In genomic region chr20:1392443-1392692, GRCh38 we compare ENCODE assay signal across 8 cellular contexts. TPM values are rescaled to one million over a fixed set of nuclear protein-coding genes. Genes with fewer than 3 reads are reported as not detected.
A peak's percentile ranks its signal among the peaks of the same experiment; 100 is the strongest.
DNase-seq lines count a peak whose midpoint lies in the region; ATAC-seq, FAIRE-seq and TF ChIP-seq lines count a peak whose summit lies in the region.

No MANE protein-coding gene starts in this region.

- TF ChIP-seq CTCF in CD8-positive, alpha-beta T cell (IDR thresholded peaks at IDR 0.05), result no peak
- TF ChIP-seq CTCF in HCT116 (IDR thresholded peaks at IDR 0.05 in 2 of 3, conservative IDR thresholded peaks at IDR 0.05 in 1 of 3; ENCODE audit: borderline replicate concordance in 1 of 3, insufficient read depth in 1 of 3, low read depth in 2 of 3, low read length in 2 of 3), result no peak
- no peak for TF ChIP-seq CTCF in WERI-Rb-1 (IDR thresholded peaks at IDR 0.05; ENCODE audit: low read depth, low read length)
- no peak for TF ChIP-seq CTCF in glutamatergic neuron (IDR thresholded peaks at IDR 0.05; ENCODE audit: partially characterized antibody, unreplicated experiment)
- no peak for TF ChIP-seq CTCF in GM13976 (IDR thresholded peaks at IDR 0.05; ENCODE audit: borderline replicate concordance, control extremely low read depth, extremely low read depth, insufficient read depth, missing control alignments)

- no peaks in the 10 kb centered on the region for H3K27me3 Mint-ChIP-seq in CD8-positive, alpha-beta T cell (ENCODE audit: low read depth)
- peaks cover 25% of the 10 kb centered on the region for H3K27me3 Mint-ChIP-seq in glutamatergic neuron (ENCODE audit: unreplicated experiment)

- peak overlapping the region; percentile 62 for H3K4me3 ChIP-seq in CD8-positive, alpha-beta T cell (ENCODE audit: low read depth, low read length)
- H3K4me3 ChIP-seq in HCT116 (replicated peaks in 1 of 2; ENCODE audit: low read depth in 1 of 2, low read length in 2 of 2), result peak overlapping the region; percentile 98 to 99
- peak overlapping the region; percentile 61 for H3K4me3 ChIP-seq in WERI-Rb-1 (ENCODE audit: low read depth, low read length)
- peak overlapping the region; percentile 94 to 96 for H3K4me3 ChIP-seq in small intestine (ENCODE audit: low read depth in 1 of 2, low read length in 2 of 2)

- BruUV-seq in HCT116 (replicated peaks; lab: Mats Ljungman, UMichigan), result no TSS peak

- TF ChIP-seq POLR2A in HCT116 (IDR thresholded peaks at IDR 0.05; ENCODE audit: borderline replicate concordance, extremely low read depth, insufficient read depth, insufficient read length), result no peak

- CTCF ChIA-PET in CD8-positive, alpha-beta T cell (lab: Charles Lee), result interaction anchor here (0.8 to 1.4 kb wide), 3 partner anchors 10 to 56 kb away, joined by 3 to 5 read pairs (median 3); no protein-coding TSS in a partner anchor
- CTCF ChIA-PET in HCT116 (lab: Charles Lee), result no interaction called here

- peaks cover 54% of the 10 kb centered on the region for H3K79me2 ChIP-seq in HCT116 (ENCODE audit: insufficient read depth, low read length)

- no peaks in the 10 kb centered on the region for H3K9me3 ChIP-seq in CD8-positive, alpha-beta T cell (ENCODE audit: low read length)
- H3K9me3 ChIP-seq in HCT116 (ENCODE audit: control insufficient read depth in 1 of 2, insufficient read depth in 1 of 2, low read depth in 1 of 2, low read length in 2 of 2) (no peaks in the 10 kb centered on the region), WERI-Rb-1 (ENCODE audit: severe bottlenecking) (no peaks in the 10 kb centered on the region), small intestine (ENCODE audit: control insufficient read depth, low read depth) (no peaks in the 10 kb centered on the region)

- no peaks in the 10 kb centered on the region for H4K20me1 ChIP-seq in HCT116 (ENCODE audit: insufficient read depth)

- H3K4me1 ChIP-seq in CD8-positive, alpha-beta T cell (ENCODE audit: insufficient read depth, low read length), result peaks cover 53% of the 10 kb centered on the region
- H3K4me1 ChIP-seq in HCT116 (ENCODE audit: control insufficient read depth in 1 of 2, insufficient read depth in 2 of 2, low read length in 2 of 2), result peaks cover 13 to 32% of the 10 kb centered on the region in 2 experiments; a peak in 3 of 4 replicates
- H3K4me1 ChIP-seq in small intestine (ENCODE audit: control insufficient read depth in 2 of 2, insufficient read depth in 1 of 2, low read depth in 1 of 2, low read length in 1 of 2), result peaks cover 10 to 17% of the 10 kb centered on the region in 2 donors

- peak overlapping the region; percentile 87 for H3K9ac ChIP-seq in HCT116 (ENCODE audit: low read length)

- peak overlapping the region; percentile 58 for H3K27ac ChIP-seq in CD8-positive, alpha-beta T cell (ENCODE audit: low read depth, low read length)
- H3K27ac ChIP-seq in HCT116 (ENCODE audit: low read depth, low read length) (peak overlapping the region; percentile 61), WERI-Rb-1 (no peak overlapping the region), small intestine (ENCODE audit: low read depth in 1 of 2, low read length in 1 of 2) (peak overlapping the region; percentile 69 to 90)

- in situ Hi-C loops in GM13976 (cut with MboI; ENCODE audit: low sequenced_read_pairs, unreplicated experiment), result no loop called here

- H2AFZ ChIP-seq in HCT116 (ENCODE audit: low read depth, low read length, poor library complexity, severe bottlenecking), result no peak overlapping the region

- H3K27ac Mint-ChIP-seq in CD8-positive, alpha-beta T cell, result peak overlapping the region; percentile 91
- H3K27ac Mint-ChIP-seq in glutamatergic neuron (ENCODE audit: unreplicated experiment), result peak overlapping the region; percentile 93

- peaks cover 8% of the 10 kb centered on the region for H3K9me3 Mint-ChIP-seq in CD8-positive, alpha-beta T cell
- peaks cover 10% of the 10 kb centered on the region for H3K9me3 Mint-ChIP-seq in glutamatergic neuron (ENCODE audit: unreplicated experiment)

- H3K4me1 Mint-ChIP-seq in CD8-positive, alpha-beta T cell (ENCODE audit: low read depth), result peaks cover 58% of the 10 kb centered on the region
- H3K4me1 Mint-ChIP-seq in glutamatergic neuron (ENCODE audit: low read depth, unreplicated experiment), result peaks cover 30% of the 10 kb centered on the region

- FAIRE-seq in small intestine (lab: Jason Lieb, UNC) (no peak), urothelium cell line (lab: Jason Lieb, UNC) (no peak)

- POLR2A ChIA-PET in CD8-positive, alpha-beta T cell (lab: Charles Lee), result interaction anchor here (1.6 to 2.2 kb wide), 3 partner anchors 10 to 75 kb away, joined by 5 to 7 read pairs (median 6); partner anchors contain the start of gene NSFL1C
- POLR2A ChIA-PET in HCT116 (lab: Charles Lee), result no interaction called here

- peak overlapping the region; percentile 94 for H3K4me2 ChIP-seq in HCT116 (ENCODE audit: low read length)

- peaks cover 8% of the 10 kb centered on the region for H3K36me3 Mint-ChIP-seq in CD8-positive, alpha-beta T cell
- H3K36me3 Mint-ChIP-seq in glutamatergic neuron (ENCODE audit: unreplicated experiment), result peaks cover 3% of the 10 kb centered on the region

- RAD21 ChIA-PET in HCT116 (lab: Charles Lee; ENCODE audit: low non-redundant PET in 1 of 2, low total read pairs in 2 of 2, uncharacterized antibody in 2 of 2, unreplicated experiment in 2 of 2), result no interaction called here

- intact Hi-C loops in CD8-positive, alpha-beta T cell (cut with DNase I, micrococcal nuclease), result loop anchor here (2.0 to 10.0 kb wide), 4 partner anchors 42 to 548 kb away; no protein-coding TSS in a partner anchor
- intact Hi-C loops in HCT116 (cut with micrococcal nuclease), result loop anchor here (5.0 kb wide), 2 partner anchors 35 to 65 kb away; partner anchors contain the start of gene SDCBP2

- TF ChIP-seq RAD21 in HCT116 (IDR thresholded peaks at IDR 0.05; ENCODE audit: low read depth), result no peak

- no peaks in the 10 kb centered on the region for H3K27me3 ChIP-seq in CD8-positive, alpha-beta T cell (ENCODE audit: insufficient read depth, low read length)
- H3K27me3 ChIP-seq in HCT116 (ENCODE audit: insufficient read depth, low read length), result no peaks in the 10 kb centered on the region
- H3K27me3 ChIP-seq in WERI-Rb-1 (ENCODE audit: insufficient read depth, low read depth, severe bottlenecking), result peaks cover 7% of the 10 kb centered on the region
- H3K27me3 ChIP-seq in small intestine (ENCODE audit: control insufficient read depth in 2 of 2, insufficient read depth in 2 of 2, low read length in 2 of 2), result no peaks in the 10 kb centered on the region

- 0 to 1% (median 0%) methylated on average over 12 to 13 of the region's 13 CpGs for WGBS in small intestine, 3 donors

- ATAC-seq in CD8-positive, alpha-beta T cell, result peak; percentile 4
- ATAC-seq in HCT116, result peak; percentile 45

- no peak for DNase-seq in CD8-positive, alpha-beta T cell
- DNase-seq in HCT116 (ENCODE audit: low read depth, low spot score), result no peak
- no peak for DNase-seq in WERI-Rb-1
- DNase-seq in glutamatergic neuron, result no peak
- peak; percentile 27 for DNase-seq in small intestine
- DNase-seq in NCI-H2081 (lab: John Stamatoyannopoulos, UW), result no peak
- no peak for DNase-seq in urothelium cell line (ENCODE audit: low spot score)
- no peak for DNase-seq in GM13976 (ENCODE audit: low spot score)

- H3K36me3 ChIP-seq in CD8-positive, alpha-beta T cell (ENCODE audit: insufficient read depth, low read length), result no peaks in the 10 kb centered on the region
- peaks cover 2 to 8% of the 10 kb centered on the region in 2 experiments; a peak in 1 of 4 replicates for H3K36me3 ChIP-seq in HCT116 (ENCODE audit: control insufficient read depth in 1 of 2, insufficient read depth in 2 of 2, low read length in 2 of 2)
- peaks cover 8% of the 10 kb centered on the region for H3K36me3 ChIP-seq in WERI-Rb-1
- no peaks in the 10 kb centered on the region for H3K36me3 ChIP-seq in small intestine (ENCODE audit: control insufficient read depth in 2 of 2, insufficient read depth in 2 of 2, low read length in 2 of 2)

- peak overlapping the region; percentile 94 for H3K4me3 Mint-ChIP-seq in CD8-positive, alpha-beta T cell
- peak overlapping the region; percentile 93 for H3K4me3 Mint-ChIP-seq in glutamatergic neuron (ENCODE audit: unreplicated experiment)

- H3K9me2 ChIP-seq in HCT116 (ENCODE audit: insufficient read depth), result no peaks in the 10 kb centered on the region

TF ChIP-seq in HCT116, 20 proteins besides CTCF, POLR2A, EP300 and RAD21:
- no peak for TF ChIP-seq CEBPB (IDR thresholded peaks at IDR 0.05; ENCODE audit: low read depth)
- TF ChIP-seq SIN3A (IDR thresholded peaks at IDR 0.05; ENCODE audit: low read depth), result no peak
- no peak for TF ChIP-seq SP1 (IDR thresholded peaks at IDR 0.05; ENCODE audit: low read depth)
- no peak for TF ChIP-seq EZH2phosphoT487 (IDR thresholded peaks at IDR 0.05; ENCODE audit: borderline replicate concordance)
- no peak for TF ChIP-seq TCF7L2 (IDR thresholded peaks at IDR 0.05; ENCODE audit: borderline replicate concordance, extremely low read depth, insufficient read depth, insufficient read length)
- no peak for TF ChIP-seq POLR2AphosphoS5 (IDR thresholded peaks at IDR 0.05; ENCODE audit: low read depth, low read length)
- no peak for TF ChIP-seq CBX3 (IDR thresholded peaks at IDR 0.05; ENCODE audit: low read depth)
- TF ChIP-seq ZFX (IDR thresholded peaks at IDR 0.05), result no peak
- no peak for TF ChIP-seq MAX (IDR thresholded peaks at IDR 0.05)
- no peak for TF ChIP-seq EZH2 (IDR thresholded peaks at IDR 0.05)

RNA-seq across cellular contexts. Expression of gene FKBP1A, which starts 0.5 kb away (rescaled TPM):
- 10 to 100 TPM; 34.0 to 36.8 TPM for total RNA-seq in CD8-positive, alpha-beta T cell
- total RNA-seq in HCT116 (2021; ENCODE audit: unreplicated experiment) (259 TPM), glutamatergic neuron (ENCODE audit: unreplicated experiment) (350 TPM)
- 302 and 317 TPM in 2 replicates for polyA plus RNA-seq in HCT116 (2012)
- polyA plus RNA-seq in small intestine, result 100 to 1,000 TPM; 146 to 315 (median 152) TPM
